26 cellular contexts compared by ENCODE assay signal in the genomic region with DNA sequence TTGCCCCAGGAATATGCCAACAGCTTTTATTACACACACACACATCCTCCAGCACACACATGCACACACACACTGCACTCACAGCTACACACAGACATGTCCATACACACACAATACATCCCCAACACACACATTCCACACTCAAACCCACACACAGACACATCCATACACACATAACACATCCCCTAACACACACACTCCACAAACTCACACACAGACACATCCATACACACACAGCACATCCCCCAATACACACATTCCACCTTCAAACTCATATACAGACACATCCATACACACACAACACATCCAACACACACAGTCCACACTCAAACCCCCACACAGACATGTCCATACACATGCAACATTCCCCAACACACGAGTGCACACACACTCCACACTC. TPM values are rescaled to one million over a fixed set of nuclear protein-coding genes. Genes with fewer than 3 reads are reported as not detected.
A peak's percentile ranks its signal among the peaks of the same experiment; 100 is the strongest.
DNase-seq lines count a peak whose midpoint lies in the region; ATAC-seq and TF ChIP-seq lines count a peak whose summit lies in the region.
"Had no signal": no experiment of that assay in that cellular context is flagged by ENCODE, and none has a peak within 500 bp of the region (broad histone marks: within the 10 kb centered on the region; RNA-seq: fewer than 3 reads in every experiment).

No MANE protein-coding gene starts in this region.

- H3K9me3 ChIP-seq in left ventricle myocardium inferior (replicated peaks): peaks cover 5% of the 10 kb centered on the region
- H3K9me3 ChIP-seq in neural progenitor cell (ENCODE audit: low read depth): peaks cover 7% of the 10 kb centered on the region
- H3K9me3 ChIP-seq: upper lobe of right lung had no signal

- peaks cover 90% of the 10 kb centered on the region for H3K4me1 ChIP-seq in left ventricle myocardium inferior
- peaks cover 24% of the 10 kb centered on the region for H3K4me1 ChIP-seq in neural progenitor cell

- no peak overlapping the region for H3K9ac ChIP-seq in neural progenitor cell

- H3K36me3 ChIP-seq in left ventricle myocardium inferior (no peaks in the 10 kb centered on the region), neural progenitor cell (no peaks in the 10 kb centered on the region)
- H3K36me3 ChIP-seq: upper lobe of right lung had no signal

- DNase-seq in left ventricle myocardium inferior (no peak), Right ventricle myocardium superior (no peak), neural progenitor cell (ENCODE audit: low spot score) (no peak), natural killer cell (no peak), Kasumi-1 (lab: John Stamatoyannopoulos, UW) (no peak), Right ventricle myocardium inferior (ENCODE audit: missing footprints) (no peak)
- DNase-seq in activated naive CD4-positive, alpha-beta T cell treated with anti-CD3 and anti-CD28 coated beads, Interleukin-2, amount 50 U/mL, for 16 hours: no peak
- DNase-seq: activated CD4-positive, alpha-beta T cell treated with anti-CD3 and anti-CD28 coated beads, Interleukin-2, amount 50 U/mL, for 4 hours; activated CD4-positive, CD25-positive, alpha-beta regulatory T cell; AML-193; CD8-positive, alpha-beta memory T cell; DMS153; GOT3; naive B cell; NCI-H1105; NCI-H187 treated with DMSO at 0.1 percent for 48 hours; NCI-H526 treated with DMSO at 0.1 percent for 48 hours; stimulated activated CD4-positive, alpha-beta T cell treated with anti-CD3 and anti-CD28 coated beads, Interleukin-2, amount 100 ng/mL, for 24 hours; T-cell; upper lobe of right lung had no signal

- H2AFZ ChIP-seq in neural progenitor cell (replicated peaks): no peak overlapping the region

- H3F3A ChIP-seq in neural progenitor cell (ENCODE audit: low read depth): peaks cover 16% of the 10 kb centered on the region

- TF ChIP-seq CTCF in left ventricle myocardium inferior (IDR thresholded peaks at IDR 0.05; ENCODE audit: borderline replicate concordance): no peak
- no peak for TF ChIP-seq CTCF in neural progenitor cell (IDR thresholded peaks at IDR 0.05)
- no peak for TF ChIP-seq CTCF in natural killer cell (IDR thresholded peaks at IDR 0.05)

- no peaks in the 10 kb centered on the region for H3K79me2 ChIP-seq in neural progenitor cell (ENCODE audit: low read depth)

- peaks cover 20% of the 10 kb centered on the region for H3K4me1 Mint-ChIP-seq in dendritic cell treated with granulocyte-macrophage colony-stimulating factor and Interleukin-4, amounts not matched to agents 40 ng/mL and 50 ng/mL, for 4 days (ENCODE audit: low read depth)
- H3K4me1 Mint-ChIP-seq in neural progenitor cell: peaks cover 50% of the 10 kb centered on the region
- no peaks in the 10 kb centered on the region for H3K4me1 Mint-ChIP-seq in natural killer cell
- H3K4me1 Mint-ChIP-seq: CD8-positive, alpha-beta memory T cell; memory B cell; T-cell had no signal

- H3K27ac Mint-ChIP-seq in dendritic cell treated with granulocyte-macrophage colony-stimulating factor and Interleukin-4, amounts not matched to agents 40 ng/mL and 50 ng/mL, for 4 days: peak overlapping the region; percentile 0
- H3K27ac Mint-ChIP-seq in neural progenitor cell (peak overlapping the region; percentile 0), natural killer cell (no peak overlapping the region)
- H3K27ac Mint-ChIP-seq: activated naive CD4-positive, alpha-beta T cell treated with anti-CD3 and anti-CD28 coated beads, Interleukin-2, amount 50 U/mL, for 72 hours; activated T-helper 1 cell treated with anti-CD3 and anti-CD28 coated beads, Interleukin-12 subunit alpha, Interleukin-12 subunit beta, Interleukin-2, Interleukin-4 antibody, amounts not matched to agents 30 ng/mL and 10 ng/mL and 1 ng/mL, durations not matched to agents 14 hours and 24 hours and 36 hours; IgD-negative memory B cell; memory B cell; T-cell had no signal

- no peak overlapping the region for H3K4me2 ChIP-seq in neural progenitor cell

- peak overlapping the region; percentile 80 for H3K27ac ChIP-seq in left ventricle myocardium inferior (replicated peaks)
- no peak overlapping the region for H3K27ac ChIP-seq in neural progenitor cell
- H3K27ac ChIP-seq: upper lobe of right lung had no signal

- no peak overlapping the region for H3K4me3 Mint-ChIP-seq in dendritic cell treated with granulocyte-macrophage colony-stimulating factor and Interleukin-4, amounts not matched to agents 40 ng/mL and 50 ng/mL, for 4 days
- H3K4me3 Mint-ChIP-seq in neural progenitor cell (no peak overlapping the region), natural killer cell (no peak overlapping the region)
- H3K4me3 Mint-ChIP-seq: activated T-helper 1 cell treated with anti-CD3 and anti-CD28 coated beads, Interleukin-12 subunit alpha, Interleukin-12 subunit beta, Interleukin-2, Interleukin-4 antibody, amounts not matched to agents 30 ng/mL and 10 ng/mL and 1 ng/mL, durations not matched to agents 14 hours and 24 hours and 36 hours; CD8-positive, alpha-beta memory T cell; IgD-negative memory B cell; memory B cell; naive B cell; T-cell had no signal

- H3K27me3 ChIP-seq in left ventricle myocardium inferior (ENCODE audit: low read depth) (no peaks in the 10 kb centered on the region), neural progenitor cell (peaks cover 22% of the 10 kb centered on the region)
- H3K27me3 ChIP-seq: upper lobe of right lung had no signal

- peaks cover 6% of the 10 kb centered on the region for H3K27me3 Mint-ChIP-seq in dendritic cell treated with granulocyte-macrophage colony-stimulating factor and Interleukin-4, amounts not matched to agents 40 ng/mL and 50 ng/mL, for 4 days
- H3K27me3 Mint-ChIP-seq in neural progenitor cell (ENCODE audit: insufficient read depth, low read depth): peaks cover 4% of the 10 kb centered on the region
- H3K27me3 Mint-ChIP-seq in natural killer cell (ENCODE audit: low read depth in 2 of 2): no peaks in the 10 kb centered on the region
- H3K27me3 Mint-ChIP-seq: T-cell had no signal

- H3K4me3 ChIP-seq in left ventricle myocardium inferior: no peak overlapping the region
- H3K4me3 ChIP-seq in neural progenitor cell: no peak overlapping the region
- H3K4me3 ChIP-seq: coronary artery, upper lobe of right lung had no signal

- no peaks in the 10 kb centered on the region for H3K9me3 Mint-ChIP-seq in dendritic cell treated with granulocyte-macrophage colony-stimulating factor and Interleukin-4, amounts not matched to agents 40 ng/mL and 50 ng/mL, for 4 days
- H3K9me3 Mint-ChIP-seq in neural progenitor cell: peaks cover 4% of the 10 kb centered on the region
- H3K9me3 Mint-ChIP-seq in natural killer cell: no peaks in the 10 kb centered on the region
- H3K9me3 Mint-ChIP-seq: activated naive CD4-positive, alpha-beta T cell treated with anti-CD3 and anti-CD28 coated beads, Interleukin-2, amount 50 U/mL, for 72 hours; activated T-helper 1 cell treated with anti-CD3 and anti-CD28 coated beads, Interleukin-12 subunit alpha, Interleukin-12 subunit beta, Interleukin-2, Interleukin-4 antibody, amounts not matched to agents 30 ng/mL and 10 ng/mL and 1 ng/mL, durations not matched to agents 14 hours and 24 hours and 36 hours; memory B cell had no signal

- ATAC-seq in Right ventricle myocardium superior (ENCODE audit: poor library complexity): no peak
- no peak for ATAC-seq in natural killer cell
- no peak for ATAC-seq in Right ventricle myocardium inferior
- ATAC-seq: activated naive CD4-positive, alpha-beta T cell treated with anti-CD3 and anti-CD28 coated beads, Interleukin-2, amount 50 U/mL, for 72 hours; T-cell had no signal

- intact Hi-C loops in left ventricle myocardium inferior (cut with micrococcal nuclease) (no loop called here), Right ventricle myocardium superior (cut with DNase I) (no loop called here), natural killer cell (cut with micrococcal nuclease) (no loop called here), Right ventricle myocardium inferior (cut with DNase I) (loop anchor here (5.0 kb wide), 2 partner anchors 59 to 79 kb away; no protein-coding TSS in a partner anchor)
- intact Hi-C loops in dendritic cell treated with granulocyte-macrophage colony-stimulating factor and Interleukin-4, amounts not matched to agents 40 ng/mL and 50 ng/mL, for 4 days (cut with micrococcal nuclease): no loop called here

- peaks cover 18% of the 10 kb centered on the region for H4K20me1 ChIP-seq in neural progenitor cell (ENCODE audit: low read depth)

- no peaks in the 10 kb centered on the region for H3K36me3 Mint-ChIP-seq in dendritic cell treated with granulocyte-macrophage colony-stimulating factor and Interleukin-4, amounts not matched to agents 40 ng/mL and 50 ng/mL, for 4 days (ENCODE audit: low read depth)
- H3K36me3 Mint-ChIP-seq in neural progenitor cell: peaks cover 2% of the 10 kb centered on the region
- no peaks in the 10 kb centered on the region for H3K36me3 Mint-ChIP-seq in natural killer cell
- H3K36me3 Mint-ChIP-seq: activated naive CD4-positive, alpha-beta T cell treated with anti-CD3 and anti-CD28 coated beads, Interleukin-2, amount 50 U/mL, for 72 hours; IgD-negative memory B cell; memory B cell; naive B cell had no signal

RNA-seq across cellular contexts. Expression of a gene that starts 19.1 kb away (rescaled TPM):
- total RNA-seq in left ventricle myocardium inferior (34.4 TPM), Right ventricle myocardium superior (27.0 TPM), neural progenitor cell (ENCODE audit: low replicate concordance) (2.3 and 4.7 TPM in 2 replicates), natural killer cell (1 to 10 TPM; 3.3 to 7.0 (median 4.9) TPM), Right ventricle myocardium inferior (28.7 TPM)

Comparison
In these comparisons a context has a peak if more than half of its experiments do, and no peak if none do; other contexts are left out.
1. H3K27ac Mint-ChIP-seq: peak in dendritic cell treated with granulocyte-macrophage colony-stimulating factor and Interleukin-4, amounts not matched to agents 40 ng/mL and 50 ng/mL, for 4 days (single experiment) and neural progenitor cell (single experiment); none in natural killer cell (0 of 2).